ENCODE assay signal across 8 cellular contexts in the genomic region with DNA sequence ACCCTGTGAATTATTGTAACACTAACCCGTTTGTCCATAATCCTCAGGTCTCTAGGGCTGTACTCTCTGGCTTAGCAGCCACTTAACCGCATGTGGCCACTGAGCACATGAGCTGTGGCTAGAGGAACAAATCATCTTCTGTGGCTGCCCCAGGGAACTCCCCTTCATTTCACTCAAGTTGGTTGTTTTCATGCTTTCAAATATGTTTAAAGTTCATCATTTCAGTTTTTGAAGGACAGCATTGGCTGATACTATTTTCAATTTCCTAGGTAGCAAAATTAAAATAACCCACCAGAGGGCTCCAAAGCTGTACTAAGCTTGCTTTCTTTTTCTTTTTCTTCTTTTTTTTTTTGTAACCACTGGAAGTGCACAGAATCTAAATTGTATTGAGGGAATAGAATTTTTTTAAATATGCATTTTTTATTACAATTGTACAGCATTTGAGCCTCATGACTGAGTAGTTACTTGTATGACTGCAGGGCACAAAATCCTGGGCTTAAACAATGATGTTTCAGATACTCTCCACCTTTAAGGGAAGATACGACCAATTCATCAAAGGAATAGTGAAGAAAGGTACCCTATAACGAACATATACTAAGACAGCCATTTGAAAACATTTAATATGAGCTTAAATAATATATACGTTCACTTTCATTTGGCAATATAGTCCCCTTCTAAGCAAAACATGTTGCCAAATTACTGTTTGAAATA. TPM values are rescaled to one million over a fixed set of nuclear protein-coding genes. Genes with fewer than 3 reads are reported as not detected.
DNase-seq lines count a peak whose midpoint lies in the region; ATAC-seq and TF ChIP-seq lines count a peak whose summit lies in the region.

No MANE protein-coding gene starts in this region.

- peak; percentile 66 for TF ChIP-seq CTCF in RWPE1 (conservative IDR thresholded peaks at IDR 0.05; ENCODE audit: low read depth)
- TF ChIP-seq CTCF in colonic mucosa (IDR thresholded peaks at IDR 0.05), result no peak

- no peaks in the 10 kb centered on the region for H3K4me1 ChIP-seq in colonic mucosa
- H3K4me1 ChIP-seq in effector memory CD4-positive, alpha-beta T cell (ENCODE audit: control insufficient read depth, insufficient read depth, low read length, poor library complexity, severe bottlenecking), result no peaks in the 10 kb centered on the region

- intact Hi-C loops in left ventricle myocardium superior (cut with micrococcal nuclease), result loop anchor here (2.0 kb wide), 1 partner anchor 369 kb away; no protein-coding TSS in a partner anchor
- intact Hi-C loops in colonic mucosa (cut with DNase I), result loop anchor here (5.0 kb wide), 2 partner anchors 370 to 390 kb away; no protein-coding TSS in a partner anchor

- ATAC-seq in left ventricle myocardium superior (peak; percentile 31), HG02759 (IDR thresholded peaks at IDR 0.05; ENCODE audit: unreplicated experiment) (no peak), GM19351 (IDR thresholded peaks at IDR 0.05; ENCODE audit: unreplicated experiment) (no peak)

- no peak overlapping the region for H3K9ac ChIP-seq in colonic mucosa (ENCODE audit: low read depth in 2 of 2, low read length in 2 of 2)

- POLR2A ChIA-PET in RWPE1 (lab: Yijun Ruan, JAX; ENCODE audit: low non-redundant PET), result no interaction called here

- CTCF ChIA-PET in RWPE1 (lab: Yijun Ruan, JAX), result interaction anchor here (0.6 to 1.0 kb wide), 2 partner anchors 22 to 1483 kb away, joined by 3 to 7 read pairs; no protein-coding TSS in a partner anchor

- H3K9me3 ChIP-seq in colonic mucosa, result no peaks in the 10 kb centered on the region
- no peaks in the 10 kb centered on the region for H3K9me3 ChIP-seq in effector memory CD4-positive, alpha-beta T cell (ENCODE audit: control insufficient read depth, low read length)

- H3K27ac ChIP-seq in RWPE1 (no peak overlapping the region), colonic mucosa (no peak overlapping the region)
- H3K27ac ChIP-seq in effector memory CD4-positive, alpha-beta T cell (ENCODE audit: insufficient read depth, low read length, poor library complexity, severe bottlenecking), result no peak overlapping the region

- no peaks in the 10 kb centered on the region for H3K36me3 ChIP-seq in colonic mucosa
- H3K36me3 ChIP-seq in effector memory CD4-positive, alpha-beta T cell (ENCODE audit: control insufficient read depth, insufficient read depth, low read length), result no peaks in the 10 kb centered on the region

- no peaks in the 10 kb centered on the region for H3K27me3 ChIP-seq in colonic mucosa
- H3K27me3 ChIP-seq in effector memory CD4-positive, alpha-beta T cell (replicated peaks; ENCODE audit: control insufficient read depth, insufficient read depth, low read length, poor library complexity, severe bottlenecking), result no peaks in the 10 kb centered on the region

- DNase-seq in A172 (ENCODE audit: low spot score), result peak; percentile 32
- DNase-seq in GM03348 (ENCODE audit: low spot score), result peak; percentile 55
- no peak for DNase-seq in RWPE1 (ENCODE audit: low spot score)
- no peak for DNase-seq in left ventricle myocardium superior
- DNase-seq in colonic mucosa, result no peak
- no peak for DNase-seq in effector memory CD4-positive, alpha-beta T cell

- H3K4me3 ChIP-seq in colonic mucosa, result no peak overlapping the region
- H3K4me3 ChIP-seq in effector memory CD4-positive, alpha-beta T cell (ENCODE audit: insufficient read depth, low read depth, low read length, poor library complexity, severe bottlenecking), result no peak overlapping the region

RNA-seq across cellular contexts. Expression of gene MRC1, which starts 38.6 kb away (rescaled TPM):
- total RNA-seq in A172 (2014; rRNA removed; shearing (Covaris generic)), result not detected in 2 replicates
- 26.7 TPM for total RNA-seq in left ventricle myocardium superior
- 10 to 100 TPM in 1 of 2 donors, 1 to 10 TPM in 1; 9.2 to 19.2 TPM for total RNA-seq in colonic mucosa

Comparison
In these comparisons a context has a peak if more than half of its experiments do, and no peak if none do; other contexts are left out.
1. DNase-seq: peak in A172 (single experiment) and GM03348 (single experiment); none in RWPE1 (single experiment), left ventricle myocardium superior (single experiment), colonic mucosa (single experiment) and effector memory CD4-positive, alpha-beta T cell (0 of 3).
2. RNA of gene MRC1, which starts 38.6 kb away (total RNA-seq): 26.7 TPM in left ventricle myocardium superior (single experiment) and 9.2 to 19.2 TPM in colonic mucosa; not detected in A172; every median in the first group is over 10 times any median in the second.